ENCODE assay signal across 1 cellular context in genomic region chr11:119101759-119102423, GRCh38.
TF ChIP-seq lines count a peak whose summit lies in the region.

Gene DPAGT1, minus strand, starts transcription at chr11:119101853. Its CDS starts 198 bp downstream, at chr11:119101655.

TF ChIP-seq in K562, 482 proteins besides CTCF, POLR2A, EP300 and RAD21 (continued from another document and continues in another):
- TF ChIP-seq SNAPC5 (CRISPR knock-in tag; IDR thresholded peaks at IDR 0.05) (no peak), FOXJ3 (CRISPR knock-in tag; IDR thresholded peaks at IDR 0.05) (no peak), ZNF445 (CRISPR knock-in tag; IDR thresholded peaks at IDR 0.05; ENCODE audit: low read depth) (no peak), PRDM10 (IDR thresholded peaks at IDR 0.05; ENCODE audit: partially characterized antibody) (peak; percentile 79), OTX1 (CRISPR knock-in tag; IDR thresholded peaks at IDR 0.05) (0 out of 2 replicates have a peak, but pooled peaks have one; percentile 36), ZNF696 (CRISPR knock-in tag; conservative IDR thresholded peaks at IDR 0.05) (no peak), MYNN (IDR thresholded peaks at IDR 0.05) (0 out of 2 replicates have a peak, but pooled peaks have one; percentile 36), MYNN (CRISPR knock-in tag; IDR thresholded peaks at IDR 0.05) (no peak), TFAM (CRISPR knock-in tag; conservative IDR thresholded peaks at IDR 0.05) (no peak), TCF15 (CRISPR knock-in tag; IDR thresholded peaks at IDR 0.05) (no peak), POU5F1 (IDR thresholded peaks at IDR 0.05; ENCODE audit: borderline replicate concordance, low read depth, low read length, partially characterized antibody) (no peak), CREB3L1 (IDR thresholded peaks at IDR 0.05; ENCODE audit: borderline replicate concordance, low read depth) (peak; percentile 98), LEF1 (IDR thresholded peaks at IDR 0.05) (no peak), MAFG (tag; conservative IDR thresholded peaks at IDR 0.05) (no peak), ZBTB11 (CRISPR knock-in tag; IDR thresholded peaks at IDR 0.05) (peak; percentile 92 to 99 (median 98)), HDAC1 (IDR thresholded peaks at IDR 0.05) (peak in 1 of 2 experiments; percentile 95; a peak in 2 of 4 replicates), MIER1 (IDR thresholded peaks at IDR 0.05; ENCODE audit: low read depth) (no peak), SAFB (IDR thresholded peaks at IDR 0.05; ENCODE audit: borderline replicate concordance, low read depth, low read length) (no peak), ZNF277 (CRISPR knock-in tag; IDR thresholded peaks at IDR 0.05; ENCODE audit: borderline replicate concordance) (no peak), ETS1 (conservative IDR thresholded peaks at IDR 0.05; ENCODE audit: control insufficient read depth, low read depth, low read length) (no peak; the same call in none of the 2 replicates), ZNF146 (CRISPR knock-in tag; IDR thresholded peaks at IDR 0.05; ENCODE audit: unreplicated experiment) (no peak), NCOA6 (IDR thresholded peaks at IDR 0.05) (no peak), PREB (CRISPR knock-in tag; IDR thresholded peaks at IDR 0.05) (0 out of 2 replicates have a peak, but pooled peaks have one; percentile 1), GMEB1 (CRISPR knock-in tag; IDR thresholded peaks at IDR 0.05) (no peak), BMI1 (IDR thresholded peaks at IDR 0.05; ENCODE audit: low read length) (no peak), ESRRB (CRISPR knock-in tag; IDR thresholded peaks at IDR 0.05; ENCODE audit: borderline replicate concordance) (no peak), ZNF280A (IDR thresholded peaks at IDR 0.05; ENCODE audit: low read depth, partially characterized antibody) (no peak), FOXP4 (CRISPR knock-in tag; IDR thresholded peaks at IDR 0.05; ENCODE audit: borderline replicate concordance) (no peak), RBM25 (IDR thresholded peaks at IDR 0.05; ENCODE audit: low read depth, low read length, severe bottlenecking) (no peak), ZNF507 (tag; conservative IDR thresholded peaks at IDR 0.05) (no peak), JUNB (CRISPR knock-in tag; conservative IDR thresholded peaks at IDR 0.05) (no peak), MCM7 (IDR thresholded peaks at IDR 0.05) (no peak), HLTF (IDR thresholded peaks at IDR 0.05) (no peak), CBX8 (IDR thresholded peaks at IDR 0.05; ENCODE audit: borderline replicate concordance, extremely low read depth, low read depth, low read length, poor library complexity, severe bottlenecking) (no peak), FIP1L1 (IDR thresholded peaks at IDR 0.05; ENCODE audit: low read depth, low read length, poor library complexity, severe bottlenecking) (no peak), ADNP (tag; IDR thresholded peaks at IDR 0.05) (no peak), ZNF830 (CRISPR knock-in tag; IDR thresholded peaks at IDR 0.05) (no peak), ZNF511 (CRISPR knock-in tag; IDR thresholded peaks at IDR 0.05) (no peak), HDAC6 (IDR thresholded peaks at IDR 0.05; ENCODE audit: low read depth, low read length) (no peak), U2AF1 (optimal IDR thresholded peaks at IDR 0.05; ENCODE audit: low read depth, low read length) (no peak), NEUROD1 (IDR thresholded peaks at IDR 0.05; ENCODE audit: borderline replicate concordance, low read depth, low read length, partially characterized antibody) (peak; percentile 22), NRF1 (conservative IDR thresholded peaks at IDR 0.05 in 1 of 2, IDR thresholded peaks at IDR 0.05 in 1 of 2) (0 out of 4 replicates have a peak, but pooled peaks of 1 of the 2 experiments have one; percentile 14), KAT2B (IDR thresholded peaks at IDR 0.05; ENCODE audit: low read depth, low read length) (no peak), ARNT (IDR thresholded peaks at IDR 0.05) (peak; percentile 55 to 80; a peak in 2 of 4 replicates)
